29 cellular contexts compared by ENCODE assay signal in genomic region chr13:49297338-49297737, GRCh38.
"Had no signal": no experiment of that assay in that cellular context is flagged by ENCODE, and none has a peak within 500 bp of the region (broad histone marks: within the 10 kb centered on the region; RNA-seq: fewer than 3 reads in every experiment).

No MANE protein-coding gene starts in this region.

- H3K79me2 ChIP-seq: hepatocyte had no signal

- H3K27me3 Mint-ChIP-seq: memory B cell; naive thymus-derived CD4-positive, alpha-beta T cell; stimulated activated memory B cell treated with anti-CD40 and anti-IgM and Interleukin-4, amounts not matched to agents 10 μg/mL and 1 μg/mL and 100 μg/mL, for 72 hours had no signal

- H3K4me3 Mint-ChIP-seq: endodermal cell; memory B cell; mesothelial cell of epicardium; naive thymus-derived CD4-positive, alpha-beta T cell; nephron; neural progenitor cell; stimulated activated memory B cell treated with anti-CD40 and anti-IgM and Interleukin-4, amounts not matched to agents 10 μg/mL and 1 μg/mL and 100 μg/mL, for 72 hours had no signal

- H2AFZ ChIP-seq: hepatocyte, neural progenitor cell had no signal

- H3K36me3 Mint-ChIP-seq: mesothelial cell of epicardium had no signal

- H3K4me1 ChIP-seq: foreskin keratinocyte, neural progenitor cell, prostate gland, uterus had no signal

- H3K27ac Mint-ChIP-seq: endodermal cell; memory B cell; mesothelial cell of epicardium; naive thymus-derived CD4-positive, alpha-beta T cell; nephron; neural progenitor cell; stimulated activated memory B cell treated with anti-CD40 and anti-IgM and Interleukin-4, amounts not matched to agents 10 μg/mL and 1 μg/mL and 100 μg/mL, for 72 hours had no signal

- H3K9ac ChIP-seq: neural progenitor cell had no signal

- FAIRE-seq: endothelial cell of umbilical vein, kidney had no signal

- H3K4me2 ChIP-seq: hepatocyte, neural progenitor cell had no signal

- H3K27me3 ChIP-seq: esophagus muscularis mucosa, foreskin keratinocyte, gastroesophageal sphincter, heart left ventricle, hepatocyte, neural progenitor cell, right atrium auricular region, spleen, transverse colon, upper lobe of right lung, uterus had no signal

- DNase-seq: cortex of kidney; effector CD4-positive, alpha-beta T cell; foreskin keratinocyte; heart left ventricle; kidney; mucosa of descending colon; naive thymus-derived CD4-positive, alpha-beta T cell; spleen; stimulated activated CD4-positive, alpha-beta T cell treated with anti-CD3 and anti-CD28 coated beads, Interleukin-4, amount 100 ng/mL, for 4 hours; stimulated activated naive CD8-positive, alpha-beta T cell treated with anti-CD3 and anti-CD28 coated beads, Interleukin-15, Interleukin-2, amounts not matched to agents 100 U/mL and 50 U/mL, for 24 hours; transverse colon; upper lobe of right lung; uterus had no signal

- H3K36me3 ChIP-seq: gastroesophageal sphincter, neural progenitor cell, prostate gland, right atrium auricular region, thoracic aorta, transverse colon, upper lobe of right lung, uterus had no signal

- H3K9me3 Mint-ChIP-seq: endodermal cell; memory B cell; mesothelial cell of epicardium; naive thymus-derived CD4-positive, alpha-beta T cell; nephron; neural progenitor cell; stimulated activated memory B cell treated with anti-CD40 and anti-IgM and Interleukin-4, amounts not matched to agents 10 μg/mL and 1 μg/mL and 100 μg/mL, for 72 hours had no signal

- H3K9me3 ChIP-seq: esophagus muscularis mucosa, gastroesophageal sphincter, heart left ventricle, mucosa of descending colon, prostate gland, right atrium auricular region, spleen, thoracic aorta, transverse colon, upper lobe of right lung, uterus had no signal

- H3K4me3 ChIP-seq: esophagus muscularis mucosa, gastroesophageal sphincter, heart left ventricle, hepatocyte, lung, mucosa of descending colon, neural progenitor cell, prostate gland, right atrium auricular region, skin epidermis, spleen, thoracic aorta, transverse colon, upper lobe of right lung, uterus had no signal

- ATAC-seq: foreskin keratinocyte; gastroesophageal sphincter; heart left ventricle; left lobe of liver; mucosa of descending colon; naive thymus-derived CD4-positive, alpha-beta T cell; stimulated activated memory B cell treated with anti-CD40 and anti-IgM and Interleukin-4, amounts not matched to agents 10 μg/mL and 1 μg/mL and 100 μg/mL, for 72 hours; stimulated activated naive CD8-positive, alpha-beta T cell treated with anti-CD3 and anti-CD28 coated beads, Interleukin-15, Interleukin-2, amounts not matched to agents 100 U/mL and 50 U/mL, for 24 hours; upper lobe of right lung had no signal

- H3K27ac ChIP-seq: esophagus muscularis mucosa, foreskin keratinocyte, hepatocyte, neural progenitor cell, prostate gland, right atrium auricular region, skin epidermis, spleen, thoracic aorta, transverse colon, upper lobe of right lung had no signal
